ENCODE assay signal across 27 cellular contexts in the genomic region with DNA sequence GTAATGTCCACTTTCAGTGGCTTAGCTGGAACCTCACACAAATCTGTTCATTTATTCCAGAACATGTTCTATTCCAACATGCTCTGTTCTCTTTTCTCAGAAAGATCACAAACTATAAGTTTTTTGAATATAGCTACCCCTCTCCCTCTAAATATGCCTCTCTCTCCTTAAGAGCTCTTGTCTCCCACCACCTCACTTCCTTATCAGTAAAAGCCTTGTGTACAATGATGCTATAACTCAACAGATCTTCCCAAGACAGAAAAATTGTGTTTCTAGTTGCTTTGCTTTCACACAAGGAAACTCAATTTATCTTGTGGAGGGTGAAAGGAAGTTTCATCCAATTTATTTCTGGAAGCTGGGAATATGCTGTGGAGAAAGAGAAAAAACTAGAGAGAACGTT.
"Had no signal": no experiment of that assay in that cellular context is flagged by ENCODE, and none has a peak within 500 bp of the region (broad histone marks: within the 10 kb centered on the region; RNA-seq: fewer than 3 reads in every experiment).

No MANE protein-coding gene starts in this region.

- H3K36me3 Mint-ChIP-seq: mesothelial cell of epicardium; natural killer cell; stimulated activated effector memory CD8-positive, alpha-beta T cell treated with anti-CD3 and anti-CD28 coated beads, Interleukin-12 subunit alpha, Interleukin-12 subunit beta, amount 100 ng/mL, for 72 hours had no signal

- FAIRE-seq: keratinocyte, urothelium cell line had no signal

- H3K36me3 ChIP-seq: left lung, ovary, right atrium auricular region, right lobe of liver, suprapubic skin, thoracic aorta, tibial artery, upper lobe of right lung had no signal

- H3K4me3 ChIP-seq: left lung, lung, ovary, right atrium auricular region, right lobe of liver, suprapubic skin, thoracic aorta, tibial artery, upper lobe of right lung had no signal

- H3K4me1 ChIP-seq: left lung, right atrium auricular region, right lobe of liver, suprapubic skin, upper lobe of right lung had no signal

- H3K9me3 ChIP-seq: left lung, ovary, right atrium auricular region, right lobe of liver, suprapubic skin, thoracic aorta, tibial artery, upper lobe of right lung had no signal

- H3K27me3 Mint-ChIP-seq: naive B cell; stimulated activated naive CD8-positive, alpha-beta T cell treated with anti-CD3 and anti-CD28 coated beads, Interleukin-15, Interleukin-2, amounts not matched to agents 100 ng/mL and 50 ng/mL, for 24 hours had no signal

- H3K27ac Mint-ChIP-seq: mesothelial cell of epicardium; natural killer cell; progenitor cell of endocrine pancreas; stimulated activated effector memory CD8-positive, alpha-beta T cell treated with anti-CD3 and anti-CD28 coated beads, Interleukin-12 subunit alpha, Interleukin-12 subunit beta, amount 100 ng/mL, for 72 hours; stimulated activated naive CD8-positive, alpha-beta T cell treated with anti-CD3 and anti-CD28 coated beads, Interleukin-15, Interleukin-2, amounts not matched to agents 100 ng/mL and 50 ng/mL, for 24 hours had no signal

- DNase-seq: hippocampal formation; kidney glomerular epithelial cell; left colon; left lung; mesendoderm; naive B cell; natural killer cell; ovary; right lobe of liver; stimulated activated CD4-positive, alpha-beta T cell treated with anti-CD3 and anti-CD28 coated beads, Interleukin-12 subunit alpha, Interleukin-12 subunit beta, amount 100 ng/mL, for 4 hours; stimulated activated CD4-positive, alpha-beta T cell treated with anti-CD3 and anti-CD28 coated beads, Interleukin-15, amount 100 ng/mL, for 24 hours; stimulated activated CD4-positive, alpha-beta T cell treated with anti-CD3 and anti-CD28 coated beads, Interleukin-2, amount 100 ng/mL, for 24 hours; stimulated activated CD4-positive, alpha-beta T cell treated with anti-CD3 and anti-CD28 coated beads, Interleukin-4, amount 100 ng/mL, for 1 hour; stimulated activated naive CD4-positive, alpha-beta T cell; tibial artery; trophoblast cell; upper lobe of right lung had no signal

- ATAC-seq: left colon; left lung; natural killer cell; right lobe of liver; stimulated activated effector memory CD8-positive, alpha-beta T cell treated with anti-CD3 and anti-CD28 coated beads, Interleukin-12 subunit alpha, Interleukin-12 subunit beta, amount 100 ng/mL, for 72 hours; upper lobe of right lung had no signal

- H3K4me1 Mint-ChIP-seq: stimulated activated effector memory CD8-positive, alpha-beta T cell treated with anti-CD3 and anti-CD28 coated beads, Interleukin-12 subunit alpha, Interleukin-12 subunit beta, amount 100 ng/mL, for 72 hours had no signal

- H3K27me3 ChIP-seq: left lung, ovary, right atrium auricular region, right lobe of liver, suprapubic skin, tibial artery, upper lobe of right lung had no signal

- H3K4me3 Mint-ChIP-seq: mesothelial cell of epicardium; naive B cell; natural killer cell; stimulated activated effector memory CD8-positive, alpha-beta T cell treated with anti-CD3 and anti-CD28 coated beads, Interleukin-12 subunit alpha, Interleukin-12 subunit beta, amount 100 ng/mL, for 72 hours; stimulated activated naive CD8-positive, alpha-beta T cell treated with anti-CD3 and anti-CD28 coated beads, Interleukin-15, Interleukin-2, amounts not matched to agents 100 ng/mL and 50 ng/mL, for 24 hours had no signal

- H3K27ac ChIP-seq: left lung, ovary, right atrium auricular region, right lobe of liver, suprapubic skin, thoracic aorta, tibial artery, upper lobe of right lung had no signal
